ENCODE assay signal across 1 cellular context in genomic region chr6:32168807-32169206, GRCh38.
TF ChIP-seq lines count a peak whose summit lies in the region.

No MANE protein-coding gene starts in this region.

TF ChIP-seq in K562, 482 proteins besides CTCF, POLR2A, EP300 and RAD21 (continued from another document and continues in another):
- no peak for TF ChIP-seq ZBTB43 (CRISPR knock-in tag; IDR thresholded peaks at IDR 0.05)
- TF ChIP-seq SMARCA4 (IDR thresholded peaks at IDR 0.05) = peak; percentile 76
- TF ChIP-seq NFE2 (IDR thresholded peaks at IDR 0.05; ENCODE audit: low read depth) = peak; percentile 82
- no peak for TF ChIP-seq PHF8 (IDR thresholded peaks at IDR 0.05; ENCODE audit: borderline replicate concordance, low read length)
- no peak for TF ChIP-seq ZBTB17 (CRISPR knock-in tag; IDR thresholded peaks at IDR 0.05)
- TF ChIP-seq USF1 (CRISPR knock-in tag; IDR thresholded peaks at IDR 0.05) = no peak
- no peak for TF ChIP-seq SAP30 (IDR thresholded peaks at IDR 0.05; ENCODE audit: borderline replicate concordance, insufficient read depth, low read depth, low read length, poor library complexity, severe bottlenecking)
- no peak for TF ChIP-seq KAT2B (IDR thresholded peaks at IDR 0.05; ENCODE audit: low read depth, low read length)
- TF ChIP-seq POLR2B (IDR thresholded peaks at IDR 0.05; ENCODE audit: low read depth, partially characterized antibody) = peak; percentile 22
- TF ChIP-seq XRCC5 (IDR thresholded peaks at IDR 0.05; ENCODE audit: low read depth, low read length) = no peak; the same call in 1 of the 2 replicates
- TF ChIP-seq ZFX (CRISPR knock-in tag; IDR thresholded peaks at IDR 0.05) = no peak
- TF ChIP-seq ZNF589 (CRISPR knock-in tag; IDR thresholded peaks at IDR 0.05; ENCODE audit: low read depth) = no peak
- peak; percentile 63 for TF ChIP-seq ATF7 (IDR thresholded peaks at IDR 0.05)
- no peak for TF ChIP-seq U2AF2 (optimal IDR thresholded peaks at IDR 0.05; ENCODE audit: low read depth, low read length)
- no peak for TF ChIP-seq ZNF324 (CRISPR knock-in tag; IDR thresholded peaks at IDR 0.05)
- no peak for TF ChIP-seq POLR3A (IDR thresholded peaks at IDR 0.05; ENCODE audit: borderline replicate concordance, extremely low read depth, insufficient read depth, insufficient read length)
- TF ChIP-seq GTF2F1 (IDR thresholded peaks at IDR 0.05; ENCODE audit: low read depth, low read length) = no peak
- TF ChIP-seq JUN (IDR thresholded peaks at IDR 0.05; ENCODE audit: borderline replicate concordance, low read depth, low read length) = 0 out of 2 replicates have a peak, but pooled peaks have one; percentile 45
- TF ChIP-seq JUN (CRISPR knock-in tag; IDR thresholded peaks at IDR 0.05; ENCODE audit: borderline replicate concordance) = no peak
- no peak for TF ChIP-seq ZBTB40 (IDR thresholded peaks at IDR 0.05)
- no peak for TF ChIP-seq ZBTB40 (CRISPR knock-in tag; IDR thresholded peaks at IDR 0.05)
- peak; percentile 74; the same call in 1 of the 2 replicates for TF ChIP-seq ZNF740 (CRISPR knock-in tag; IDR thresholded peaks at IDR 0.05)
- TF ChIP-seq ZNF740 (tag; IDR thresholded peaks at IDR 0.05) = no peak
- no peak for TF ChIP-seq ZNF165 (CRISPR knock-in tag; IDR thresholded peaks at IDR 0.05; ENCODE audit: borderline replicate concordance)
- peak; percentile 63; the same call in 1 of the 2 replicates for TF ChIP-seq SMAD4 (CRISPR knock-in tag; conservative IDR thresholded peaks at IDR 0.05)
- no peak for TF ChIP-seq TCF7 (IDR thresholded peaks at IDR 0.05; ENCODE audit: borderline replicate concordance)
- TF ChIP-seq BRF2 (IDR thresholded peaks at IDR 0.05; ENCODE audit: borderline replicate concordance, insufficient read depth, insufficient read length) = no peak
- TF ChIP-seq CBFA2T2 (conservative IDR thresholded peaks at IDR 0.05) = no peak
- TF ChIP-seq SMAD2 (IDR thresholded peaks at IDR 0.05; ENCODE audit: low read depth, low read length) = no peak
- peak; percentile 89 for TF ChIP-seq JUND (IDR thresholded peaks at IDR 0.05; ENCODE audit: borderline replicate concordance, low read depth, low read length)
- peak; percentile 85; the same call in 2 of the 3 replicates for TF ChIP-seq JUND (tag; IDR thresholded peaks at IDR 0.05; ENCODE audit: borderline replicate concordance, low read depth, low read length)
- no peak for TF ChIP-seq ZNF561 (CRISPR knock-in tag; conservative IDR thresholded peaks at IDR 0.05)
- TF ChIP-seq RFX5 (IDR thresholded peaks at IDR 0.05; ENCODE audit: low read depth, low read length) = no peak
- TF ChIP-seq ELK3 (CRISPR knock-in tag; IDR thresholded peaks at IDR 0.05) = no peak
- TF ChIP-seq POLR2G (IDR thresholded peaks at IDR 0.05; ENCODE audit: low read depth, low read length) = no peak
- peak; percentile 43; the same call in 1 of the 2 replicates for TF ChIP-seq LEF1 (IDR thresholded peaks at IDR 0.05)
- TF ChIP-seq COPS2 (conservative IDR thresholded peaks at IDR 0.05) = no peak
- no peak for TF ChIP-seq MBD1 (CRISPR knock-in tag; IDR thresholded peaks at IDR 0.05)
- TF ChIP-seq NFIC (IDR thresholded peaks at IDR 0.05) = peak; percentile 44; the same call in 1 of the 2 replicates
- no peak for TF ChIP-seq MED1 (CRISPR knock-in tag; IDR thresholded peaks at IDR 0.05; ENCODE audit: borderline replicate concordance)
- no peak for TF ChIP-seq GABPA (tag; conservative IDR thresholded peaks at IDR 0.05; ENCODE audit: low read depth)
- TF ChIP-seq ESRRB (CRISPR knock-in tag; IDR thresholded peaks at IDR 0.05; ENCODE audit: borderline replicate concordance) = no peak
- TF ChIP-seq RERE (CRISPR knock-in tag; IDR thresholded peaks at IDR 0.05; ENCODE audit: borderline replicate concordance) = no peak
- no peak for TF ChIP-seq ZSCAN29 (IDR thresholded peaks at IDR 0.05)
